Comparison of ENCODE assay signal across 9 cellular contexts in genomic region chr22:42863349-42863911, GRCh38. TPM values are rescaled to one million over a fixed set of nuclear protein-coding genes. Genes with fewer than 3 reads are reported as not detected.
DNase-seq lines count a peak whose midpoint lies in the region; ATAC-seq and TF ChIP-seq lines count a peak whose summit lies in the region.
"Had no signal": no experiment of that assay in that cellular context is flagged by ENCODE, and none has a peak within 500 bp of the region (broad histone marks: within the 10 kb centered on the region; RNA-seq: fewer than 3 reads in every experiment).

No MANE protein-coding gene starts in this region.

- no peak for TF ChIP-seq CTCF in activated B cell treated with CpG ODN at 0.5 μM for 24 hours (IDR thresholded peaks at IDR 0.05)
- TF ChIP-seq CTCF in foreskin fibroblast (IDR thresholded peaks at IDR 0.05; ENCODE audit: low read depth, low read length) = no peak

- DNase-seq in A172 (ENCODE audit: low spot score) (peak; percentile 87), HCEC 1CT (peak; percentile 78), activated B cell treated with CpG ODN at 0.5 μM for 24 hours (no peak), foreskin fibroblast (peak; percentile 50 to 71), SK-N-DZ (ENCODE audit: low spot score) (no peak), Right ventricle myocardium inferior (ENCODE audit: missing footprints) (no peak)
- DNase-seq: dorsolateral prefrontal cortex had no signal

- CTCF ChIA-PET in activated B cell treated with CpG ODN at 0.5 μM for 24 hours (lab: Charles Lee) = no interaction called here

- ATAC-seq in activated B cell treated with CpG ODN at 0.5 μM for 24 hours (ENCODE audit: low read depth) (peak; percentile 60), HG03039 (IDR thresholded peaks at IDR 0.05; ENCODE audit: unreplicated experiment) (no peak), GM21423 (IDR thresholded peaks at IDR 0.05; ENCODE audit: unreplicated experiment) (no peak), Right ventricle myocardium inferior (no peak)

- H3K27ac Mint-ChIP-seq in activated B cell treated with CpG ODN at 0.5 μM for 24 hours = peak overlapping the region; percentile 96

- H3K36me3 Mint-ChIP-seq in activated B cell treated with CpG ODN at 0.5 μM for 24 hours (ENCODE audit: low read depth) = peaks cover 10% of the 10 kb centered on the region

- peaks cover 3% of the 10 kb centered on the region for H3K9me3 Mint-ChIP-seq in activated B cell treated with CpG ODN at 0.5 μM for 24 hours

- POLR2A ChIA-PET in activated B cell treated with CpG ODN at 0.5 μM for 24 hours (lab: Charles Lee) = interaction anchor here (0.6 to 2.9 kb wide), 8 partner anchors 26 to 286 kb away, joined by 4 to 18 read pairs (median 7); partner anchors contain the start of gene POLDIP3

- no peak overlapping the region for H3K4me3 ChIP-seq in foreskin fibroblast (ENCODE audit: low read depth in 1 of 2, low read length in 2 of 2)
- H3K4me3 ChIP-seq: dorsolateral prefrontal cortex had no signal

- intact Hi-C loops in activated B cell treated with CpG ODN at 0.5 μM for 24 hours (cut with micrococcal nuclease) = loop anchor here (1.0 to 10.0 kb wide), 3 partner anchors 70 to 329 kb away; no protein-coding TSS in a partner anchor
- intact Hi-C loops in Right ventricle myocardium inferior (cut with DNase I) = loop anchor here (10.0 kb wide), 1 partner anchor 271 kb away; no protein-coding TSS in a partner anchor

- H3K4me1 Mint-ChIP-seq in activated B cell treated with CpG ODN at 0.5 μM for 24 hours = peaks cover 45% of the 10 kb centered on the region

- peak overlapping the region; percentile 64 for H3K4me3 Mint-ChIP-seq in activated B cell treated with CpG ODN at 0.5 μM for 24 hours

- no peaks in the 10 kb centered on the region for H3K27me3 Mint-ChIP-seq in activated B cell treated with CpG ODN at 0.5 μM for 24 hours

RNA-seq across cellular contexts. Expression of gene ARFGAP3, which starts 6.4 kb away (rescaled TPM):
- total RNA-seq in A172 (2014; rRNA removed; shearing (Covaris generic)) = 27.7 and 33.0 TPM in 2 replicates
- total RNA-seq in activated B cell treated with CpG ODN at 0.5 μM for 24 hours (35.2 and 37.3 TPM in 2 replicates), Right ventricle myocardium inferior (22.3 TPM)
- polyA plus RNA-seq in SK-N-DZ (2014; cell fraction: cytosol; rRNA removed) = 29.4 TPM in 2 replicates
- 27.3 and 28.8 TPM in 2 replicates for polyA plus RNA-seq in SK-N-DZ (2014; cell fraction: nucleus; rRNA removed)

Comparison
In these comparisons a context has a peak if more than half of its experiments do, and no peak if none do; other contexts are left out.
1. DNase-seq: peak in A172 (single experiment), HCEC 1CT (single experiment) and foreskin fibroblast (2 of 2); none in activated B cell treated with CpG ODN at 0.5 μM for 24 hours (single experiment), SK-N-DZ (single experiment) and Right ventricle myocardium inferior (single experiment).